ENCODE assay signal across 10 cellular contexts in the genomic region with DNA sequence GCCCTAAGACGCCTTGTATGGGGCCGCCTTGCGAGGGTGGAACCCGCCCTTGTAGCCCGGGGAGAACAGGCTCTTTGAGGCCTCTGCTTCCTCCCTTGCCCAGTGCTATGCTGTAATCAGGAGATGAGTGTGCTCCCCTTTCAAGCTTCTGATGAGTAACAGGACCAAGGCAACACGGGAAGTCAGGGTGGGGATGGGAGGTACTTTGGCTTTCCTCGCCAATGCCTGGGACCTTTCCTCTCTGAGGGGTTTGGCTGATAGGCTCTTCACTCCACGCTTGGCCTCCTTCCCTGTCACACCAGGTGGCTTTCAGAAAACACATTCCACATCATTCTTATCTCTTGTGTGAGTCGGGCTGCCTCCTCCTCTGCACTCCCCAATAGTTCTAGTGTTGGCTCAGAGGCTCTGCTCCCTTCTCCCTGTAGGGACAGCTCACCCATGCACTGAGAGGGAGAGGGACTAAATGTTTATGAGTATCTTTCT.
DNase-seq lines count a peak whose midpoint lies in the region; ATAC-seq and TF ChIP-seq lines count a peak whose summit lies in the region.
"Had no signal": no experiment of that assay in that cellular context is flagged by ENCODE, and none has a peak within 500 bp of the region (broad histone marks: within the 10 kb centered on the region; RNA-seq: fewer than 3 reads in every experiment).

No MANE protein-coding gene starts in this region.

- no peak overlapping the region for H3K4me3 ChIP-seq in testis
- H3K4me3 ChIP-seq: BLaER1, spleen had no signal

- peak overlapping the region in 1 of 2 donors; percentile 23 for H3K27ac ChIP-seq in testis
- H3K27ac ChIP-seq: BLaER1 had no signal

- peaks cover 8% of the 10 kb centered on the region for H3K9me3 Mint-ChIP-seq in activated T-helper 17 cell treated with anti-CD3 and anti-CD28 coated beads, Interleukin-2, amount 50 U/mL, for 72 hours

- intact Hi-C loops in left cardiac atrium (cut with DNase I): no loop called here
- intact Hi-C loops in testis (cut with DNase I; ENCODE audit: low total_unique reads): no loop called here

- TF ChIP-seq CTCF in testis (IDR thresholded peaks at IDR 0.05): no peak

- ATAC-seq in activated T-helper 17 cell treated with anti-CD3 and anti-CD28 coated beads, Interleukin-2, amount 50 U/mL, for 72 hours (replicated peaks): peak; percentile 91
- ATAC-seq in left cardiac atrium: peak; percentile 86 to 98
- no peak for ATAC-seq in GM21717 (IDR thresholded peaks at IDR 0.05; ENCODE audit: unreplicated experiment)
- ATAC-seq in HG02870 (IDR thresholded peaks at IDR 0.05; ENCODE audit: unreplicated experiment): no peak
- ATAC-seq in HG03045 (IDR thresholded peaks at IDR 0.05; ENCODE audit: unreplicated experiment): no peak

- no peaks in the 10 kb centered on the region for H3K27me3 ChIP-seq in testis
- H3K27me3 ChIP-seq: BLaER1, spleen had no signal

- no peaks in the 10 kb centered on the region for H3K27me3 Mint-ChIP-seq in activated T-helper 17 cell treated with anti-CD3 and anti-CD28 coated beads, Interleukin-2, amount 50 U/mL, for 72 hours

- peak overlapping the region; percentile 61 for H3K4me3 Mint-ChIP-seq in activated T-helper 17 cell treated with anti-CD3 and anti-CD28 coated beads, Interleukin-2, amount 50 U/mL, for 72 hours

- H3K36me3 ChIP-seq in testis (ENCODE audit: low read depth, missing control alignments): no peaks in the 10 kb centered on the region
- H3K36me3 ChIP-seq: BLaER1, spleen had no signal

- H3K27ac Mint-ChIP-seq in activated T-helper 17 cell treated with anti-CD3 and anti-CD28 coated beads, Interleukin-2, amount 50 U/mL, for 72 hours: peak overlapping the region; percentile 37

- no peaks in the 10 kb centered on the region for H3K36me3 Mint-ChIP-seq in activated T-helper 17 cell treated with anti-CD3 and anti-CD28 coated beads, Interleukin-2, amount 50 U/mL, for 72 hours (ENCODE audit: low read depth)

- peaks cover 52% of the 10 kb centered on the region for H3K4me1 Mint-ChIP-seq in activated T-helper 17 cell treated with anti-CD3 and anti-CD28 coated beads, Interleukin-2, amount 50 U/mL, for 72 hours

- DNase-seq in activated T-cell treated with anti-CD3 and anti-CD28 coated beads for 24 hours (ENCODE audit: low read depth): peak; percentile 36
- no peak for DNase-seq in activated T-cell treated with anti-CD3 and anti-CD28 coated beads for 4 hours
- peak; percentile 72 for DNase-seq in left cardiac atrium
- peak; percentile 86 for DNase-seq in testis
- DNase-seq: spleen had no signal

- H3K9me3 ChIP-seq in testis: no peaks in the 10 kb centered on the region
- H3K9me3 ChIP-seq: BLaER1, spleen had no signal

- WGBS in testis, 2 donors: 48 to 63% methylated on average over 9 of the region's 9 CpGs

- H3K4me1 ChIP-seq in testis: no peaks in the 10 kb centered on the region
- H3K4me1 ChIP-seq: BLaER1 had no signal

- TF ChIP-seq POLR2A in testis (IDR thresholded peaks at IDR 0.05): no peak

Comparison
In these comparisons a context has a peak if more than half of its experiments do, and no peak if none do; other contexts are left out.
1. ATAC-seq: peak in activated T-helper 17 cell treated with anti-CD3 and anti-CD28 coated beads, Interleukin-2, amount 50 U/mL, for 72 hours (single experiment) and left cardiac atrium (2 of 2); none in GM21717 (single experiment), HG02870 (single experiment) and HG03045 (single experiment).